In the genomic region with DNA sequence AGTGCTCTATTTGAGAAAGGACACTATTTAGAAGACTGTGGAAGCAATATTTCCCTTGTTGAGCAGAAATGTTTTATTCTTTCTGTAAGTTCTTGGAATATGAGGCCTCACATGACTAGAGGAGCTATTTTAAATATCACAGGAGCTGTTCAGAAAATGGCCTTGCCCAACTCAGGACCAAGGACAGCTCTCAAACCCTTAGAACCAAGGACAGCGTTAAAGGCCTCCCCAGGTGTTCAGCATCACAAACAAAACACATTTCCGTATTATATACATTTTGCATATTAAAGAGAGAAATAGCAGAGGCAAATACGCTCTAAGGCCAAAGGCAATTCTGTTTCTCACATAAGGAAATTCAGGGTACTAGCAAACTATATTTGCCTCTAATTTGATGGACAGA, we compare ENCODE assay signal across 1 cellular context.
TF ChIP-seq lines count a peak whose summit lies in the region.

No MANE protein-coding gene starts in this region.

TF ChIP-seq in IMR-90, 13 proteins besides CTCF, POLR2A, EP300 and RAD21 (continued from another document):
- no peak for TF ChIP-seq CEBPB (IDR thresholded peaks at IDR 0.05; ENCODE audit: low read depth, low read length)
- TF ChIP-seq BHLHE40 (IDR thresholded peaks at IDR 0.05; ENCODE audit: low read depth, low read length), result no peak
- TF ChIP-seq, protein P1, sequence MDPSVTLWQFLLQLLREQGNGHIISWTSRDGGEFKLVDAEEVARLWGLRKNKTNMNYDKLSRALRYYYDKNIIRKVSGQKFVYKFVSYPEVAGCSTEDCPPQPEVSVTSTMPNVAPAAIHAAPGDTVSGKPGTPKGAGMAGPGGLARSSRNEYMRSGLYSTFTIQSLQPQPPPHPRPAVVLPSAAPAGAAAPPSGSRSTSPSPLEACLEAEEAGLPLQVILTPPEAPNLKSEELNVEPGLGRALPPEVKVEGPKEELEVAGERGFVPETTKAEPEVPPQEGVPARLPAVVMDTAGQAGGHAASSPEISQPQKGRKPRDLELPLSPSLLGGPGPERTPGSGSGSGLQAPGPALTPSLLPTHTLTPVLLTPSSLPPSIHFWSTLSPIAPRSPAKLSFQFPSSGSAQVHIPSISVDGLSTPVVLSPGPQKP (IDR thresholded peaks at IDR 0.05; ENCODE audit: borderline replicate concordance, low read depth, low read length), result no peak
- no peak for TF ChIP-seq MAFK (IDR thresholded peaks at IDR 0.05; ENCODE audit: low read depth, low read length)
- TF ChIP-seq MXI1 (IDR thresholded peaks at IDR 0.05; ENCODE audit: borderline replicate concordance, low read depth, low read length), result no peak
- no peak for TF ChIP-seq MAZ (IDR thresholded peaks at IDR 0.05; ENCODE audit: borderline replicate concordance, low read depth, low read length)
TF ChIP-seq in IMR-90: peak in this region for 0.
